ENCODE assay signal across 26 cellular contexts in the genomic region with DNA sequence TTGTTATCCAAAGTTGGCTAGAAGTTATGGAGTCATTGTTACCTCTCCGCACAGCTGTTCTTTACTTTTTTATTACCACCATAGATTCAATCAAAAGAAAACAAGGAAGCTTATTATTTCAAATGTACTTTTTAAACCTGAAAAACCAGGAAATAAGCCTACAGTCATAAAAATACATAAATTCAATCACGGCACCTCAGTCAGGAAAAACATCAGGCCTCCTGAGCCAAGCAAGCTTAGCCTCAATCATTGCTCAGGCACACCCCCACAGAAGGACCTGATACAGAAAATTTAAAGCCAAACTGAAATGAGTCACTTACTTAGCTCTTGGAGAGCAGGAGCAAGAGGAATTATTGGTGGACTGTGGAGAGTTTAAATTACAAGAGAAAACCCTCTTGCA. TPM values are rescaled to one million over a fixed set of nuclear protein-coding genes. Genes with fewer than 3 reads are reported as not detected.
DNase-seq lines count a peak whose midpoint lies in the region; ATAC-seq and TF ChIP-seq lines count a peak whose summit lies in the region.
"Had no signal": no experiment of that assay in that cellular context is flagged by ENCODE, and none has a peak within 500 bp of the region (broad histone marks: within the 10 kb centered on the region; RNA-seq: fewer than 3 reads in every experiment).

No MANE protein-coding gene starts in this region.

- peak; percentile 61 for DNase-seq in GM03348 (ENCODE audit: low spot score)
- peak; percentile 25 for DNase-seq in astrocyte of the spinal cord (ENCODE audit: low read depth, low spot score)
- DNase-seq in fibroblast of pulmonary artery (ENCODE audit: low read depth), result peak; percentile 44
- peak; percentile 14 for DNase-seq in renal cortical epithelial cell (ENCODE audit: low read depth)
- DNase-seq in HPDE6-E6E7 (ENCODE audit: extremely low spot score), result no peak
- DNase-seq in activated effector memory CD4-positive, alpha-beta T cell treated with anti-CD3 and anti-CD28 coated beads, Interleukin-2, amount 50 U/mL, for 16 hours, result no peak
- DNase-seq: ACHN; activated CD4-positive, alpha-beta T cell treated with anti-CD3 and anti-CD28 coated beads, Interleukin-2, amount 10 ng/mL, durations not matched to agents 7 days and 5 days; activated CD8-positive, alpha-beta memory T cell treated with anti-CD3 and anti-CD28 coated beads, Interleukin-2, amount 10 ng/mL, durations not matched to agents 7 days and 5 days; effector memory CD4-positive, alpha-beta T cell; HCEC 1CT; mammary epithelial cell; NCI-H1105 treated with DMSO at 0.1 percent for 48 hours; NCI-H2029 treated with DMSO at 0.1 percent for 48 hours; spleen; stimulated activated CD4-positive, alpha-beta T cell treated with anti-CD3 and anti-CD28 coated beads, Interleukin-2, amount 100 ng/mL, for 48 hours; uterus; WERI-Rb-1 had no signal

- H3K27me3 Mint-ChIP-seq in stimulated activated memory B cell treated with anti-CD40 and anti-IgM and Interleukin-4, amounts not matched to agents 10 μg/mL and 1 μg/mL and 100 μg/mL, for 72 hours, result no peaks in the 10 kb centered on the region
- H3K27me3 Mint-ChIP-seq: IgD-negative memory B cell had no signal

- in situ Hi-C loops in astrocyte of the spinal cord (cut with HindIII; ENCODE audit: low sequenced_read_pairs), result no loop called here

- ATAC-seq in stimulated activated memory B cell treated with anti-CD40 and anti-IgM and Interleukin-4, amounts not matched to agents 10 μg/mL and 1 μg/mL and 100 μg/mL, for 72 hours, result no peak
- no peak for ATAC-seq in GM21619 (IDR thresholded peaks at IDR 0.05; ENCODE audit: unreplicated experiment)
- ATAC-seq: activated CD8-positive, alpha-beta memory T cell treated with anti-CD3 and anti-CD28 coated beads, Interleukin-2, amount 10 ng/mL, durations not matched to agents 7 days and 5 days; activated naive CD4-positive, alpha-beta T cell treated with anti-CD3 and anti-CD28 coated beads, Interleukin-2, amount 50 U/mL, for 72 hours; Right ventricle myocardium inferior; stimulated activated effector memory CD8-positive, alpha-beta T cell treated with anti-CD3 and anti-CD28 coated beads, Interleukin-12 subunit alpha, Interleukin-12 subunit beta, amount 100 ng/mL, for 72 hours had no signal

- H3K36me3 Mint-ChIP-seq in stimulated activated memory B cell treated with anti-CD40 and anti-IgM and Interleukin-4, amounts not matched to agents 10 μg/mL and 1 μg/mL and 100 μg/mL, for 72 hours, result no peaks in the 10 kb centered on the region
- H3K36me3 Mint-ChIP-seq: activated CD8-positive, alpha-beta memory T cell treated with anti-CD3 and anti-CD28 coated beads, Interleukin-2, amount 10 ng/mL, durations not matched to agents 7 days and 5 days; activated naive CD4-positive, alpha-beta T cell treated with anti-CD3 and anti-CD28 coated beads, Interleukin-2, amount 50 U/mL, for 72 hours; CD14-positive monocyte; IgD-negative memory B cell; stimulated activated effector memory CD8-positive, alpha-beta T cell treated with anti-CD3 and anti-CD28 coated beads, Interleukin-12 subunit alpha, Interleukin-12 subunit beta, amount 100 ng/mL, for 72 hours had no signal

- H3K4me3 Mint-ChIP-seq in stimulated activated memory B cell treated with anti-CD40 and anti-IgM and Interleukin-4, amounts not matched to agents 10 μg/mL and 1 μg/mL and 100 μg/mL, for 72 hours, result no peak overlapping the region
- H3K4me3 Mint-ChIP-seq: activated CD4-positive, alpha-beta T cell treated with anti-CD3 and anti-CD28 coated beads, Interleukin-2, amount 10 ng/mL, durations not matched to agents 7 days and 5 days; activated CD8-positive, alpha-beta memory T cell treated with anti-CD3 and anti-CD28 coated beads, Interleukin-2, amount 10 ng/mL, durations not matched to agents 7 days and 5 days; CD14-positive monocyte; IgD-negative memory B cell; stimulated activated effector memory CD8-positive, alpha-beta T cell treated with anti-CD3 and anti-CD28 coated beads, Interleukin-12 subunit alpha, Interleukin-12 subunit beta, amount 100 ng/mL, for 72 hours had no signal

- no peaks in the 10 kb centered on the region for H3K4me1 Mint-ChIP-seq in stimulated activated memory B cell treated with anti-CD40 and anti-IgM and Interleukin-4, amounts not matched to agents 10 μg/mL and 1 μg/mL and 100 μg/mL, for 72 hours
- H3K4me1 Mint-ChIP-seq: activated CD4-positive, alpha-beta T cell treated with anti-CD3 and anti-CD28 coated beads, Interleukin-2, amount 10 ng/mL, durations not matched to agents 7 days and 5 days; activated CD8-positive, alpha-beta memory T cell treated with anti-CD3 and anti-CD28 coated beads, Interleukin-2, amount 10 ng/mL, durations not matched to agents 7 days and 5 days; CD14-positive monocyte; stimulated activated effector memory CD8-positive, alpha-beta T cell treated with anti-CD3 and anti-CD28 coated beads, Interleukin-12 subunit alpha, Interleukin-12 subunit beta, amount 100 ng/mL, for 72 hours had no signal

- H3K4me3 ChIP-seq in astrocyte of the spinal cord (ENCODE audit: low read depth, low read length), result no peak overlapping the region
- H3K4me3 ChIP-seq in fibroblast of pulmonary artery (replicated peaks; ENCODE audit: low read depth, low read length), result no peak overlapping the region
- H3K4me3 ChIP-seq: spleen, suprapubic skin, uterus had no signal

- H3K9me3 Mint-ChIP-seq in stimulated activated memory B cell treated with anti-CD40 and anti-IgM and Interleukin-4, amounts not matched to agents 10 μg/mL and 1 μg/mL and 100 μg/mL, for 72 hours, result no peaks in the 10 kb centered on the region
- H3K9me3 Mint-ChIP-seq: activated CD4-positive, alpha-beta T cell treated with anti-CD3 and anti-CD28 coated beads, Interleukin-2, amount 10 ng/mL, durations not matched to agents 7 days and 5 days; activated naive CD4-positive, alpha-beta T cell treated with anti-CD3 and anti-CD28 coated beads, Interleukin-2, amount 50 U/mL, for 72 hours; IgD-negative memory B cell; stimulated activated effector memory CD8-positive, alpha-beta T cell treated with anti-CD3 and anti-CD28 coated beads, Interleukin-12 subunit alpha, Interleukin-12 subunit beta, amount 100 ng/mL, for 72 hours had no signal

- TF ChIP-seq CTCF in astrocyte of the spinal cord (IDR thresholded peaks at IDR 0.05; ENCODE audit: low read depth, low read length), result no peak
- TF ChIP-seq CTCF in fibroblast of pulmonary artery (IDR thresholded peaks at IDR 0.05; ENCODE audit: low read length, missing control alignments), result no peak

- no peak overlapping the region for H3K27ac Mint-ChIP-seq in stimulated activated memory B cell treated with anti-CD40 and anti-IgM and Interleukin-4, amounts not matched to agents 10 μg/mL and 1 μg/mL and 100 μg/mL, for 72 hours
- H3K27ac Mint-ChIP-seq: activated CD4-positive, alpha-beta T cell treated with anti-CD3 and anti-CD28 coated beads, Interleukin-2, amount 10 ng/mL, durations not matched to agents 7 days and 5 days; activated CD8-positive, alpha-beta memory T cell treated with anti-CD3 and anti-CD28 coated beads, Interleukin-2, amount 10 ng/mL, durations not matched to agents 7 days and 5 days; activated naive CD4-positive, alpha-beta T cell treated with anti-CD3 and anti-CD28 coated beads, Interleukin-2, amount 50 U/mL, for 72 hours; CD14-positive monocyte; IgD-negative memory B cell; stimulated activated effector memory CD8-positive, alpha-beta T cell treated with anti-CD3 and anti-CD28 coated beads, Interleukin-12 subunit alpha, Interleukin-12 subunit beta, amount 100 ng/mL, for 72 hours had no signal

RNA-seq across cellular contexts. Expression of a gene that starts 44.3 kb away (rescaled TPM):
- total RNA-seq in renal cortical epithelial cell, result 74.0 and 94.8 TPM in 2 replicates

Comparison
In these comparisons a context has a peak if more than half of its experiments do, and no peak if none do; other contexts are left out.
1. DNase-seq: peak in GM03348 (single experiment), astrocyte of the spinal cord (single experiment), fibroblast of pulmonary artery (single experiment) and renal cortical epithelial cell (single experiment); none in HPDE6-E6E7 (single experiment) and activated effector memory CD4-positive, alpha-beta T cell treated with anti-CD3 and anti-CD28 coated beads, Interleukin-2, amount 50 U/mL, for 16 hours (single experiment).